In genomic region chr22:38292694-38293093, GRCh38 we compare ENCODE assay signal across 15 cellular contexts. TPM values are rescaled to one million over a fixed set of nuclear protein-coding genes. Genes with fewer than 3 reads are reported as not detected.
DNase-seq lines count a peak whose midpoint lies in the region; ATAC-seq and TF ChIP-seq lines count a peak whose summit lies in the region.
"Had no signal": no experiment of that assay in that cellular context is flagged by ENCODE, and none has a peak within 500 bp of the region (broad histone marks: within the 10 kb centered on the region; RNA-seq: fewer than 3 reads in every experiment).

No MANE protein-coding gene starts in this region.

- H3K27me3 ChIP-seq in neutrophil (no peaks in the 10 kb centered on the region), upper lobe of left lung (no peaks in the 10 kb centered on the region)

- no peak for TF ChIP-seq EP300 in upper lobe of left lung (IDR thresholded peaks at IDR 0.05)

- H3K27ac ChIP-seq in neutrophil (peak overlapping the region; percentile 45), upper lobe of left lung (peak overlapping the region in 3 of 4 donors; percentile 51 to 71 (median 63))
- H3K27ac ChIP-seq: KMS-11 had no signal

- H3K9me3 ChIP-seq in neutrophil (no peaks in the 10 kb centered on the region), upper lobe of left lung (no peaks in the 10 kb centered on the region)

- 70 to 87% methylated on average over 9 of the region's 9 CpGs for whole genome bisulfite sequencing in upper lobe of left lung, 2 donors

- H3K4me3 ChIP-seq in fibroblast of mammary gland (ENCODE audit: control insufficient read depth, low read depth, low read length), result no peak overlapping the region
- H3K4me3 ChIP-seq in neutrophil (ENCODE audit: low read depth in 1 of 2, low read length in 1 of 2), result no peak overlapping the region
- no peak overlapping the region for H3K4me3 ChIP-seq in upper lobe of left lung

- peaks cover 19% of the 10 kb centered on the region for H3K36me3 ChIP-seq in neutrophil
- H3K36me3 ChIP-seq in upper lobe of left lung, result peaks cover 20 to 77% (median 63%) of the 10 kb centered on the region in 4 donors

- peaks cover 22 to 26% of the 10 kb centered on the region in 2 experiments for H3K4me1 ChIP-seq in neutrophil (ENCODE audit: control insufficient read depth in 1 of 2, insufficient read depth in 1 of 2, low read depth in 1 of 2, low read length in 1 of 2)
- H3K4me1 ChIP-seq in upper lobe of left lung, result no peaks in the 10 kb centered on the region

- TF ChIP-seq CTCF in fibroblast of mammary gland (conservative IDR thresholded peaks at IDR 0.05; ENCODE audit: control insufficient read depth, insufficient read depth, low read depth, low read length) (no peak), neutrophil (IDR thresholded peaks at IDR 0.05) (no peak), upper lobe of left lung (IDR thresholded peaks at IDR 0.05) (no peak)

- TF ChIP-seq POLR2A in upper lobe of left lung (IDR thresholded peaks at IDR 0.05), result no peak

- peak; percentile 18 for DNase-seq in SKM-1 treated with dmso at 0.1 percent for 144 hours (lab: John Stamatoyannopoulos, UW; ENCODE audit: unreplicated experiment)
- DNase-seq in SKM-1 (lab: John Stamatoyannopoulos, UW; ENCODE audit: unreplicated experiment), result no peak
- peak; percentile 61 for DNase-seq in fibroblast of mammary gland (ENCODE audit: low read depth)
- no peak for DNase-seq in upper lobe of left lung
- no peak for DNase-seq in activated gamma-delta T cell (lab: John Stamatoyannopoulos, UW)
- no peak for DNase-seq in NOMO-1 treated with dmso at 0.1 percent for 144 hours (lab: John Stamatoyannopoulos, UW; ENCODE audit: unreplicated experiment)
- no peak for DNase-seq in iPS-NIHi7 (ENCODE audit: extremely low spot score)
- DNase-seq: 8988T; CD8-positive, alpha-beta T cell; GDM1; NCI-H2081; SIG-M5; stimulated activated CD4-positive, alpha-beta T cell treated with anti-CD3 and anti-CD28 coated beads, Interleukin-2, amount 100 ng/mL, for 24 hours had no signal

- ATAC-seq in upper lobe of left lung (ENCODE audit: low FRiP score in 2 of 2), result no peak
- ATAC-seq: CD8-positive, alpha-beta T cell had no signal

RNA-seq across cellular contexts. Expression of gene TMEM184B, which starts 19.9 kb away (rescaled TPM):
- 100 to 1,000 TPM in 1 of 6 donors, 10 to 100 TPM in 5; 47.5 to 141 (median 72.1) TPM for total RNA-seq in upper lobe of left lung

RNA-seq across cellular contexts. Expression of gene CSNK1E, which starts 24.5 kb away (rescaled TPM):
- 100 to 1,000 TPM in 5 of 6 donors, 10 to 100 TPM in 1; 94.1 to 345 (median 123) TPM for total RNA-seq in upper lobe of left lung

Comparison
In these comparisons a context has a peak if more than half of its experiments do, and no peak if none do; other contexts are left out.
1. DNase-seq: peak in SKM-1 treated with dmso at 0.1 percent for 144 hours (single experiment) and fibroblast of mammary gland (single experiment); none in SKM-1 (single experiment), upper lobe of left lung (0 of 2), activated gamma-delta T cell (single experiment), NOMO-1 treated with dmso at 0.1 percent for 144 hours (single experiment) and iPS-NIHi7 (single experiment).